ENCODE assay signal across 2 cellular contexts in genomic region chr10:1785835-1786234, GRCh38.
TF ChIP-seq lines count a peak whose summit lies in the region.

No MANE protein-coding gene starts in this region.

TF ChIP-seq in GM23338, 12 proteins besides CTCF, POLR2A, EP300 and RAD21:
- TF ChIP-seq ZNF462 (CRISPR knock-in tag; IDR thresholded peaks at IDR 0.05), result no peak
- TF ChIP-seq, protein P1, sequence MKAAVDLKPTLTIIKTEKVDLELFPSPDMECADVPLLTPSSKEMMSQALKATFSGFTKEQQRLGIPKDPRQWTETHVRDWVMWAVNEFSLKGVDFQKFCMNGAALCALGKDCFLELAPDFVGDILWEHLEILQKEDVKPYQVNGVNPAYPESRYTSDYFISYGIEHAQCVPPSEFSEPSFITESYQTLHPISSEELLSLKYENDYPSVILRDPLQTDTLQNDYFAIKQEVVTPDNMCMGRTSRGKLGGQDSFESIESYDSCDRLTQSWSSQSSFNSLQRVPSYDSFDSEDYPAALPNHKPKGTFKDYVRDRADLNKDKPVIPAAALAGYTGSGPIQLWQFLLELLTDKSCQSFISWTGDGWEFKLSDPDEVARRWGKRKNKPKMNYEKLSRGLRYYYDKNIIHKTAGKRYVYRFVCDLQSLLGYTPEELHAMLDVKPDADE (IDR thresholded peaks at IDR 0.05), result no peak
- no peak for TF ChIP-seq JUNB (IDR thresholded peaks at IDR 0.05; ENCODE audit: unreplicated experiment)
- no peak for TF ChIP-seq EZH2phosphoT487 (IDR thresholded peaks at IDR 0.05; ENCODE audit: unreplicated experiment)
- TF ChIP-seq NANOG (IDR thresholded peaks at IDR 0.05; ENCODE audit: borderline replicate concordance), result no peak
- TF ChIP-seq CREB1 (CRISPR knock-in tag; IDR thresholded peaks at IDR 0.05; ENCODE audit: low read depth), result no peak
- TF ChIP-seq POLR2AphosphoS5 (IDR thresholded peaks at IDR 0.05; ENCODE audit: low read depth), result no peak
- TF ChIP-seq STAT1 (IDR thresholded peaks at IDR 0.05; ENCODE audit: unreplicated experiment), result no peak
- no peak for TF ChIP-seq ZNF331 (CRISPR knock-in tag; IDR thresholded peaks at IDR 0.05; ENCODE audit: low read depth)
- no peak for TF ChIP-seq ZNF114 (CRISPR knock-in tag; IDR thresholded peaks at IDR 0.05)
- TF ChIP-seq, protein P2, sequence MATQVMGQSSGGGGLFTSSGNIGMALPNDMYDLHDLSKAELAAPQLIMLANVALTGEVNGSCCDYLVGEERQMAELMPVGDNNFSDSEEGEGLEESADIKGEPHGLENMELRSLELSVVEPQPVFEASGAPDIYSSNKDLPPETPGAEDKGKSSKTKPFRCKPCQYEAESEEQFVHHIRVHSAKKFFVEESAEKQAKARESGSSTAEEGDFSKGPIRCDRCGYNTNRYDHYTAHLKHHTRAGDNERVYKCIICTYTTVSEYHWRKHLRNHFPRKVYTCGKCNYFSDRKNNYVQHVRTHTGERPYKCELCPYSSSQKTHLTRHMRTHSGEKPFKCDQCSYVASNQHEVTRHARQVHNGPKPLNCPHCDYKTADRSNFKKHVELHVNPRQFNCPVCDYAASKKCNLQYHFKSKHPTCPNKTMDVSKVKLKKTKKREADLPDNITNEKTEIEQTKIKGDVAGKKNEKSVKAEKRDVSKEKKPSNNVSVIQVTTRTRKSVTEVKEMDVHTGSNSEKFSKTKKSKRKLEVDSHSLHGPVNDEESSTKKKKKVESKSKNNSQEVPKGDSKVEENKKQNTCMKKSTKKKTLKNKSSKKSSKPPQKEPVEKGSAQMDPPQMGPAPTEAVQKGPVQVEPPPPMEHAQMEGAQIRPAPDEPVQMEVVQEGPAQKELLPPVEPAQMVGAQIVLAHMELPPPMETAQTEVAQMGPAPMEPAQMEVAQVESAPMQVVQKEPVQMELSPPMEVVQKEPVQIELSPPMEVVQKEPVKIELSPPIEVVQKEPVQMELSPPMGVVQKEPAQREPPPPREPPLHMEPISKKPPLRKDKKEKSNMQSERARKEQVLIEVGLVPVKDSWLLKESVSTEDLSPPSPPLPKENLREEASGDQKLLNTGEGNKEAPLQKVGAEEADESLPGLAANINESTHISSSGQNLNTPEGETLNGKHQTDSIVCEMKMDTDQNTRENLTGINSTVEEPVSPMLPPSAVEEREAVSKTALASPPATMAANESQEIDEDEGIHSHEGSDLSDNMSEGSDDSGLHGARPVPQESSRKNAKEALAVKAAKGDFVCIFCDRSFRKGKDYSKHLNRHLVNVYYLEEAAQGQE (IDR thresholded peaks at IDR 0.05; ENCODE audit: unreplicated experiment), result no peak
- no peak for TF ChIP-seq EZH2 (IDR thresholded peaks at IDR 0.05; ENCODE audit: low read depth, unreplicated experiment)

TF ChIP-seq in H1, 55 proteins besides CTCF, POLR2A, EP300 and RAD21:
- no peak for TF ChIP-seq HDAC6 (IDR thresholded peaks at IDR 0.05; ENCODE audit: low read depth, low read length)
- no peak for TF ChIP-seq RFX5 (IDR thresholded peaks at IDR 0.05; ENCODE audit: borderline replicate concordance, low read depth, low read length)
- TF ChIP-seq TEAD4 (IDR thresholded peaks at IDR 0.05; ENCODE audit: low read depth, low read length), result no peak
- no peak for TF ChIP-seq EGR1 (IDR thresholded peaks at IDR 0.05; ENCODE audit: borderline replicate concordance, low read depth, low read length)
